In the genomic region with DNA sequence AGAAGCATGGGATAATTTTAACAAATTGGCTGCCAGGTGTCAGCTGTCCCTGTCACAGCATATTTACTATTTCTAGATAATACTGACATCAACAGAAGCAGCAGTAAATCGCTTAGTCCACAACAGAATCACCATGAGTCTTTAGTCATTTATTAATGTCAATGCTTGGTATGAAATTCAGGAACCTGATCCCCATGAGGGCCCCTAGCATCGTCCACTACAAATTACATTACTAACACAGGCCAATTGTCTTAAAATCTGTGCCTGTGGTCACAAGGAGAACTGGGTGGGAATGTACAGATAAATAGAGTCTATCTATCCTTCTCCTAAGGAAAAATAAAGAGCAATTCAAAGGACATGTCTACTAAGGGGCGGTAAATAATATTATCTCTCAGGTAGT, we compare ENCODE assay signal across 24 cellular contexts.
DNase-seq lines count a peak whose midpoint lies in the region; ATAC-seq, FAIRE-seq and TF ChIP-seq lines count a peak whose summit lies in the region.
"Had no signal": no experiment of that assay in that cellular context is flagged by ENCODE, and none has a peak within 500 bp of the region (broad histone marks: within the 10 kb centered on the region; RNA-seq: fewer than 3 reads in every experiment).

No MANE protein-coding gene starts in this region.

- peaks cover 3% of the 10 kb centered on the region for H3K4me1 Mint-ChIP-seq in astrocyte (ENCODE audit: low read depth, unreplicated experiment)
- H3K4me1 Mint-ChIP-seq in glutamatergic neuron (ENCODE audit: low read depth, unreplicated experiment) = peaks cover 15% of the 10 kb centered on the region
- H3K4me1 Mint-ChIP-seq in nephron = peaks cover 29% of the 10 kb centered on the region
- H3K4me1 Mint-ChIP-seq in natural killer cell treated with Interleukin-12 subunit alpha and Interleukin-12 subunit beta and Interleukin-15 and Interleukin-18, amount 100 ng/mL, for 72 hours (ENCODE audit: low read depth in 2 of 2) = no peaks in the 10 kb centered on the region
- H3K4me1 Mint-ChIP-seq: CD8-positive, alpha-beta memory T cell; GM23338; H9 had no signal

- H3K27ac Mint-ChIP-seq in astrocyte (ENCODE audit: unreplicated experiment) (no peak overlapping the region), glutamatergic neuron (ENCODE audit: unreplicated experiment) (peak overlapping the region; percentile 11), nephron (peak overlapping the region; percentile 78 to 95 (median 92))
- no peak overlapping the region for H3K27ac Mint-ChIP-seq in natural killer cell treated with Interleukin-12 subunit alpha and Interleukin-12 subunit beta and Interleukin-15 and Interleukin-18, amount 100 ng/mL, for 72 hours
- H3K27ac Mint-ChIP-seq: CD14-positive monocyte; CD4-positive, alpha-beta T cell; GM23338; H9 had no signal

- intact Hi-C loops in prostate gland (cut with DNase I) = no loop called here

- peak; percentile 12 to 53 for DNase-seq in SJCRH30
- no peak for DNase-seq in astrocyte (ENCODE audit: low read depth)
- no peak for DNase-seq in glutamatergic neuron
- DNase-seq in natural killer cell treated with Interleukin-12 subunit alpha and Interleukin-12 subunit beta and Interleukin-15 and Interleukin-18, amount 100 ng/mL, for 72 hours (ENCODE audit: low spot score) = no peak
- DNase-seq in prostate gland (ENCODE audit: low spot score) = no peak
- no peak for DNase-seq in DMS 273 (lab: John Stamatoyannopoulos, UW; ENCODE audit: unreplicated experiment)
- no peak for DNase-seq in central memory CD4-positive, alpha-beta T cell
- DNase-seq: 8988T; ACHN; BE2C; CD4-positive, alpha-beta T cell; CD8-positive, alpha-beta memory T cell; DMS53; DMS79 treated with DMSO at 0.1 percent for 48 hours; H9 had no signal

- H3K4me3 Mint-ChIP-seq in astrocyte (ENCODE audit: unreplicated experiment) (no peak overlapping the region), glutamatergic neuron (ENCODE audit: unreplicated experiment) (no peak overlapping the region), nephron (peak overlapping the region in 2 of 3 experiments; percentile 10 to 26)
- H3K4me3 Mint-ChIP-seq in natural killer cell treated with Interleukin-12 subunit alpha and Interleukin-12 subunit beta and Interleukin-15 and Interleukin-18, amount 100 ng/mL, for 72 hours = no peak overlapping the region
- H3K4me3 Mint-ChIP-seq: CD14-positive monocyte; CD4-positive, alpha-beta T cell; GM23338; H9 had no signal

- no peak for FAIRE-seq in astrocyte (lab: Jason Lieb, UNC)
- FAIRE-seq: A549, D721Med, GM12891, GM18507 had no signal

- H3K79me2 ChIP-seq in astrocyte (ENCODE audit: insufficient read depth, low read length) = no peaks in the 10 kb centered on the region

- no peak for TF ChIP-seq CTCF in astrocyte (IDR thresholded peaks at IDR 0.05; ENCODE audit: insufficient read depth, low read depth, low read length)
- TF ChIP-seq CTCF in glutamatergic neuron (IDR thresholded peaks at IDR 0.05; ENCODE audit: partially characterized antibody, unreplicated experiment) = no peak
- no peak for TF ChIP-seq CTCF in nephron (IDR thresholded peaks at IDR 0.05; ENCODE audit: unreplicated experiment in 3 of 3)
- no peak for TF ChIP-seq CTCF in prostate gland (IDR thresholded peaks at IDR 0.05)

- 83% methylated on average over 3 of the region's 3 CpGs for WGBS in prostate gland

- H3K36me3 Mint-ChIP-seq in astrocyte (ENCODE audit: low read depth, unreplicated experiment) (peaks cover 4% of the 10 kb centered on the region), glutamatergic neuron (ENCODE audit: unreplicated experiment) (peaks cover 5% of the 10 kb centered on the region), nephron (ENCODE audit: low read depth) (peaks cover 2% of the 10 kb centered on the region)
- no peaks in the 10 kb centered on the region for H3K36me3 Mint-ChIP-seq in natural killer cell treated with Interleukin-12 subunit alpha and Interleukin-12 subunit beta and Interleukin-15 and Interleukin-18, amount 100 ng/mL, for 72 hours
- H3K36me3 Mint-ChIP-seq: CD14-positive monocyte had no signal

- H3K4me3 ChIP-seq in SJCRH30 = no peak overlapping the region
- H3K4me3 ChIP-seq in astrocyte (ENCODE audit: insufficient read depth, low read depth, low read length) = no peak overlapping the region
- H3K4me3 ChIP-seq in prostate gland = no peak overlapping the region
- H3K4me3 ChIP-seq: A549; BLaER1 treated with 17β-estradiol and CSF1 and Interleukin-3, amounts not matched to agents 10 nM and 100 nM; GM23338 had no signal

- H3K27ac ChIP-seq in SJCRH30 = 0 out of 2 replicates have a peak overlapping the region, but pooled peaks have one; percentile 22
- H3K27ac ChIP-seq in astrocyte (ENCODE audit: low read depth, low read length) = no peak overlapping the region
- H3K27ac ChIP-seq in prostate gland = no peak overlapping the region
- H3K27ac ChIP-seq: A549 had no signal

- no peak for TF ChIP-seq POLR2A in prostate gland (IDR thresholded peaks at IDR 0.05)

- no peaks in the 10 kb centered on the region for H4K20me1 ChIP-seq in astrocyte (ENCODE audit: insufficient read depth, low read length)
- H4K20me1 ChIP-seq: BLaER1 treated with 17β-estradiol and CSF1 and Interleukin-3, amounts not matched to agents 10 nM and 100 nM had no signal

- H3K36me3 ChIP-seq in SJCRH30 = no peaks in the 10 kb centered on the region
- H3K36me3 ChIP-seq in astrocyte (ENCODE audit: insufficient read depth, low read length) = no peaks in the 10 kb centered on the region
- H3K36me3 ChIP-seq in prostate gland = no peaks in the 10 kb centered on the region
- H3K36me3 ChIP-seq: BE2C; BLaER1 treated with 17β-estradiol and CSF1 and Interleukin-3, amounts not matched to agents 10 nM and 100 nM had no signal

- no peaks in the 10 kb centered on the region for H3K9me3 ChIP-seq in SJCRH30 (replicated peaks)
- no peaks in the 10 kb centered on the region for H3K9me3 ChIP-seq in astrocyte (ENCODE audit: insufficient read depth, low read depth, low read length)
- H3K9me3 ChIP-seq in prostate gland = no peaks in the 10 kb centered on the region
- H3K9me3 ChIP-seq: A549, BE2C had no signal

- no peak for ATAC-seq in natural killer cell treated with Interleukin-12 subunit alpha and Interleukin-12 subunit beta and Interleukin-15 and Interleukin-18, amount 100 ng/mL, for 72 hours
- ATAC-seq: A549, GM23338, HCT116 had no signal

- no peak overlapping the region for H2AFZ ChIP-seq in astrocyte (ENCODE audit: low read depth, low read length)
- H2AFZ ChIP-seq: GM23338 had no signal

- H3K27me3 ChIP-seq in SJCRH30 (no peaks in the 10 kb centered on the region), astrocyte (ENCODE audit: insufficient read depth, low read length) (no peaks in the 10 kb centered on the region), prostate gland (replicated peaks; ENCODE audit: insufficient read depth) (no peaks in the 10 kb centered on the region)
- H3K27me3 ChIP-seq: BE2C; BLaER1 treated with 17β-estradiol and CSF1 and Interleukin-3, amounts not matched to agents 10 nM and 100 nM had no signal

- H3K9me3 Mint-ChIP-seq in astrocyte (ENCODE audit: unreplicated experiment) (peaks cover 5% of the 10 kb centered on the region), glutamatergic neuron (ENCODE audit: unreplicated experiment) (peaks cover 5% of the 10 kb centered on the region), nephron (peaks cover 3% of the 10 kb centered on the region)
- peaks cover 2% of the 10 kb centered on the region for H3K9me3 Mint-ChIP-seq in natural killer cell treated with Interleukin-12 subunit alpha and Interleukin-12 subunit beta and Interleukin-15 and Interleukin-18, amount 100 ng/mL, for 72 hours

- H3K4me2 ChIP-seq in astrocyte (ENCODE audit: low read length) = peak overlapping the region; percentile 33
- H3K4me2 ChIP-seq: A549, GM23338 had no signal

- H3K27me3 Mint-ChIP-seq in astrocyte (ENCODE audit: low read depth, unreplicated experiment) (no peaks in the 10 kb centered on the region), glutamatergic neuron (ENCODE audit: unreplicated experiment) (no peaks in the 10 kb centered on the region), nephron (ENCODE audit: low read depth) (no peaks in the 10 kb centered on the region)
- peaks cover 0 to 2% of the 10 kb centered on the region in 2 donors for H3K27me3 Mint-ChIP-seq in natural killer cell treated with Interleukin-12 subunit alpha and Interleukin-12 subunit beta and Interleukin-15 and Interleukin-18, amount 100 ng/mL, for 72 hours
- H3K27me3 Mint-ChIP-seq: CD4-positive, alpha-beta T cell had no signal

- H3K4me1 ChIP-seq in SJCRH30 (peaks cover 17% of the 10 kb centered on the region), astrocyte (ENCODE audit: insufficient read depth, low read length) (peaks cover 13% of the 10 kb centered on the region), prostate gland (replicated peaks) (no peaks in the 10 kb centered on the region)
- H3K4me1 ChIP-seq: A549 had no signal

- H3K9ac ChIP-seq in astrocyte (ENCODE audit: low read length) = no peak overlapping the region
- H3K9ac ChIP-seq: BLaER1 treated with 17β-estradiol and CSF1 and Interleukin-3, amounts not matched to agents 10 nM and 100 nM had no signal

Comparison
In these comparisons a context has a peak if more than half of its experiments do, and no peak if none do; other contexts are left out.
1. DNase-seq: peak in SJCRH30 (2 of 2); none in astrocyte (single experiment), glutamatergic neuron (single experiment), natural killer cell treated with Interleukin-12 subunit alpha and Interleukin-12 subunit beta and Interleukin-15 and Interleukin-18, amount 100 ng/mL, for 72 hours (single experiment), prostate gland (single experiment), DMS 273 (single experiment) and central memory CD4-positive, alpha-beta T cell (single experiment).
2. H3K27ac Mint-ChIP-seq: peak in glutamatergic neuron (single experiment) and nephron (3 of 3); none in astrocyte (single experiment) and natural killer cell treated with Interleukin-12 subunit alpha and Interleukin-12 subunit beta and Interleukin-15 and Interleukin-18, amount 100 ng/mL, for 72 hours (0 of 2).
3. H3K4me3 Mint-ChIP-seq: peak in nephron (2 of 3); none in astrocyte (single experiment), glutamatergic neuron (single experiment) and natural killer cell treated with Interleukin-12 subunit alpha and Interleukin-12 subunit beta and Interleukin-15 and Interleukin-18, amount 100 ng/mL, for 72 hours (single experiment).